In genomic region chr12:128818065-128819022, GRCh38 we compare ENCODE assay signal across 8 cellular contexts. TPM values are rescaled to one million over a fixed set of nuclear protein-coding genes. Genes with fewer than 3 reads are reported as not detected.
A peak's percentile ranks its signal among the peaks of the same experiment; 100 is the strongest.
DNase-seq lines count a peak whose midpoint lies in the region; ATAC-seq and TF ChIP-seq lines count a peak whose summit lies in the region.

No MANE protein-coding gene starts in this region.

- no peaks in the 10 kb centered on the region for H3K9me3 Mint-ChIP-seq in CD8-positive, alpha-beta T cell
- H3K9me3 Mint-ChIP-seq in activated CD4-positive, alpha-beta memory T cell treated with anti-CD3 and anti-CD28 coated beads for 36 hours = no peaks in the 10 kb centered on the region

- no peak for TF ChIP-seq CTCF in CD8-positive, alpha-beta T cell (IDR thresholded peaks at IDR 0.05)
- no peak for TF ChIP-seq CTCF in mammary epithelial cell (conservative IDR thresholded peaks at IDR 0.05 in 1 of 2, IDR thresholded peaks at IDR 0.05 in 1 of 2; ENCODE audit: extremely low read depth in 1 of 2, insufficient read depth in 1 of 2, low read depth in 1 of 2, low read length in 2 of 2)

- no peak for DNase-seq in CD8-positive, alpha-beta T cell
- DNase-seq in mammary epithelial cell (peak; percentile 27), myocyte (ENCODE audit: low read depth) (peak; percentile 79), Ammon's horn (ENCODE audit: low spot score) (no peak), NCI-H2029 treated with DMSO at 0.1 percent for 48 hours (lab: John Stamatoyannopoulos, UW) (no peak)
- no peak for DNase-seq in activated CD4-positive, alpha-beta memory T cell treated with anti-CD3 and anti-CD28 coated beads for 36 hours

- no peak for ATAC-seq in CD8-positive, alpha-beta T cell
- ATAC-seq in GM19452 (IDR thresholded peaks at IDR 0.05; ENCODE audit: unreplicated experiment) (peak; percentile 38), HG03520 (IDR thresholded peaks at IDR 0.05; ENCODE audit: unreplicated experiment) (peak; percentile 31)

- peak overlapping the region; percentile 23 for H3K9ac ChIP-seq in mammary epithelial cell (ENCODE audit: insufficient read depth, low read length)

- H3K4me1 Mint-ChIP-seq in CD8-positive, alpha-beta T cell (ENCODE audit: low read depth) = peaks cover 61% of the 10 kb centered on the region
- peaks cover 41% of the 10 kb centered on the region for H3K4me1 Mint-ChIP-seq in activated CD4-positive, alpha-beta memory T cell treated with anti-CD3 and anti-CD28 coated beads for 36 hours (ENCODE audit: low read depth)

- H3K4me1 ChIP-seq in CD8-positive, alpha-beta T cell (ENCODE audit: insufficient read depth, low read length) = peaks cover 43% of the 10 kb centered on the region
- peaks cover 29% of the 10 kb centered on the region for H3K4me1 ChIP-seq in mammary epithelial cell (ENCODE audit: insufficient read depth, low read length)

- H2AFZ ChIP-seq in mammary epithelial cell (ENCODE audit: low read depth, low read length) = no peak overlapping the region

- dilution Hi-C loops in mammary epithelial cell (cut with HindIII; ENCODE audit: low sequenced_read_pairs) = no loop called here

- WGBS in mammary epithelial cell (ENCODE audit: low coverage, missing lambda C conversion rate) = 45% methylated on average over 13 of the region's 13 CpGs

- no peaks in the 10 kb centered on the region for H3K9me3 ChIP-seq in CD8-positive, alpha-beta T cell (ENCODE audit: low read length)
- H3K9me3 ChIP-seq in mammary epithelial cell (replicated peaks; ENCODE audit: insufficient read depth, low read length) = no peaks in the 10 kb centered on the region

- H3K4me3 ChIP-seq in CD8-positive, alpha-beta T cell (ENCODE audit: low read depth, low read length) = no peak overlapping the region
- no peak overlapping the region for H3K4me3 ChIP-seq in mammary epithelial cell (replicated peaks in 1 of 3; ENCODE audit: insufficient read depth in 1 of 3, low read depth in 2 of 3, low read length in 3 of 3)

- no peaks in the 10 kb centered on the region for H3K27me3 Mint-ChIP-seq in CD8-positive, alpha-beta T cell (ENCODE audit: low read depth)
- H3K27me3 Mint-ChIP-seq in activated CD4-positive, alpha-beta memory T cell treated with anti-CD3 and anti-CD28 coated beads for 36 hours = no peaks in the 10 kb centered on the region

- no peaks in the 10 kb centered on the region for H4K20me1 ChIP-seq in mammary epithelial cell (ENCODE audit: insufficient read depth, low read length)

- BruUV-seq in mammary epithelial cell (replicated peaks; lab: Mats Ljungman, UMichigan) = no TSS peak

- in situ Hi-C loops in mammary epithelial cell (cut with MboI; ENCODE audit: low sequenced_read_pairs in 2 of 2) = no loop called here

- H3K36me3 Mint-ChIP-seq in CD8-positive, alpha-beta T cell = peaks cover 30% of the 10 kb centered on the region
- peaks cover 26% of the 10 kb centered on the region for H3K36me3 Mint-ChIP-seq in activated CD4-positive, alpha-beta memory T cell treated with anti-CD3 and anti-CD28 coated beads for 36 hours

- no peaks in the 10 kb centered on the region for H3K36me3 ChIP-seq in CD8-positive, alpha-beta T cell (ENCODE audit: insufficient read depth, low read length)
- H3K36me3 ChIP-seq in mammary epithelial cell (ENCODE audit: insufficient read depth, low read length) = peaks cover 14% of the 10 kb centered on the region

- H3K4me2 ChIP-seq in mammary epithelial cell (ENCODE audit: insufficient read depth, low read depth, low read length) = peak overlapping the region; percentile 47

- H3K27me3 ChIP-seq in CD8-positive, alpha-beta T cell (ENCODE audit: insufficient read depth, low read length) = no peaks in the 10 kb centered on the region
- no peaks in the 10 kb centered on the region for H3K27me3 ChIP-seq in mammary epithelial cell (ENCODE audit: insufficient read depth, low read length)

- POLR2A ChIA-PET in CD8-positive, alpha-beta T cell (lab: Charles Lee) = interaction anchor here (0.8 kb wide), 1 partner anchor 22 kb away, joined by 5 read pairs; no protein-coding TSS in a partner anchor
- POLR2A ChIA-PET in activated CD4-positive, alpha-beta memory T cell treated with anti-CD3 and anti-CD28 coated beads for 36 hours (lab: Charles Lee) = no interaction called here

- peak overlapping the region; percentile 28 for H3K27ac Mint-ChIP-seq in CD8-positive, alpha-beta T cell
- H3K27ac Mint-ChIP-seq in activated CD4-positive, alpha-beta memory T cell treated with anti-CD3 and anti-CD28 coated beads for 36 hours = no peak overlapping the region

- H3K79me2 ChIP-seq in mammary epithelial cell (ENCODE audit: insufficient read depth, low read length) = peaks cover 100% of the 10 kb centered on the region

- intact Hi-C loops in CD8-positive, alpha-beta T cell (cut with DNase I, micrococcal nuclease) = no loop called here
- intact Hi-C loops in mammary epithelial cell (cut with micrococcal nuclease) = no loop called here
- intact Hi-C loops in activated CD4-positive, alpha-beta memory T cell treated with anti-CD3 and anti-CD28 coated beads for 36 hours (cut with micrococcal nuclease) = no loop called here

- peak overlapping the region; percentile 15 for H3K27ac ChIP-seq in CD8-positive, alpha-beta T cell (ENCODE audit: low read depth, low read length)
- peak overlapping the region; percentile 62 for H3K27ac ChIP-seq in mammary epithelial cell (ENCODE audit: insufficient read depth, low read depth, low read length)

- H3K4me3 Mint-ChIP-seq in CD8-positive, alpha-beta T cell = peak overlapping the region; percentile 30
- H3K4me3 Mint-ChIP-seq in activated CD4-positive, alpha-beta memory T cell treated with anti-CD3 and anti-CD28 coated beads for 36 hours = no peak overlapping the region

- CTCF ChIA-PET in CD8-positive, alpha-beta T cell (lab: Charles Lee) = no interaction called here
- CTCF ChIA-PET in mammary epithelial cell (lab: Charles Lee; ENCODE audit: low non-redundant PET) = no interaction called here
- CTCF ChIA-PET in activated CD4-positive, alpha-beta memory T cell treated with anti-CD3 and anti-CD28 coated beads for 36 hours (lab: Charles Lee) = no interaction called here

RNA-seq across cellular contexts. Expression of gene SLC15A4, which starts 5.4 kb away (rescaled TPM):
- total RNA-seq in CD8-positive, alpha-beta T cell = 10 to 100 TPM; 19.1 to 20.3 TPM
- 10 to 100 TPM; 27.3 to 50.0 TPM for total RNA-seq in mammary epithelial cell
- 31.7 TPM for polyA plus RNA-seq in mammary epithelial cell
- polyA minus RNA-seq in mammary epithelial cell = 62.3 TPM
- total RNA-seq in myocyte = 48.6 and 54.4 TPM in 2 replicates
- polyA plus RNA-seq in myocyte (2012) = 36.0 TPM
- 10 to 100 TPM; 15.5 to 19.3 TPM for total RNA-seq in activated CD4-positive, alpha-beta memory T cell treated with anti-CD3 and anti-CD28 coated beads for 36 hours

RNA-seq across cellular contexts. Expression of gene GLT1D1, which starts 34.9 kb away (rescaled TPM):
- not detected for total RNA-seq in CD8-positive, alpha-beta T cell
- total RNA-seq in mammary epithelial cell (not detected), myocyte (not detected in 2 replicates)
- polyA plus RNA-seq in mammary epithelial cell = not detected
- not detected for polyA minus RNA-seq in mammary epithelial cell
- 0.05 TPM for polyA plus RNA-seq in myocyte (2012)
- not detected for total RNA-seq in activated CD4-positive, alpha-beta memory T cell treated with anti-CD3 and anti-CD28 coated beads for 36 hours

Comparison
In these comparisons a context has a peak if more than half of its experiments do, and no peak if none do; other contexts are left out.
1. DNase-seq: peak in mammary epithelial cell (single experiment) and myocyte (single experiment); none in CD8-positive, alpha-beta T cell (0 of 7), Ammon's horn (single experiment), NCI-H2029 treated with DMSO at 0.1 percent for 48 hours (single experiment) and activated CD4-positive, alpha-beta memory T cell treated with anti-CD3 and anti-CD28 coated beads for 36 hours (single experiment).